In genomic region chr1:224266105-224266935, GRCh38 we compare ENCODE assay signal across 8 cellular contexts.
DNase-seq lines count a peak whose midpoint lies in the region; ATAC-seq and TF ChIP-seq lines count a peak whose summit lies in the region.
"Had no signal": no experiment of that assay in that cellular context is flagged by ENCODE, and none has a peak within 500 bp of the region (broad histone marks: within the 10 kb centered on the region; RNA-seq: fewer than 3 reads in every experiment).

No MANE protein-coding gene starts in this region.

- DNase-seq in GM13977 (ENCODE audit: low spot score) (peak; percentile 23), left kidney (ENCODE audit: low read depth, low spot score) (peak; percentile 47), middle frontal gyrus (ENCODE audit: extremely low spot score, low spot score) (no peak), NCI-H2196 (lab: John Stamatoyannopoulos, UW; ENCODE audit: unreplicated experiment) (no peak), COR-L47 (lab: John Stamatoyannopoulos, UW) (no peak)
- DNase-seq: NCI-H748 treated with DMSO at 0.1 percent for 48 hours had no signal

- in situ Hi-C loops in GM13977 (cut with MboI; ENCODE audit: low pct_unique_long_range_greater_than_20kb, low sequenced_read_pairs, unreplicated experiment) = no loop called here

- TF ChIP-seq CTCF in GM13977 (IDR thresholded peaks at IDR 0.05; ENCODE audit: extremely low read depth, insufficient read depth, missing control alignments) = no peak

- ATAC-seq in GM21447 (IDR thresholded peaks at IDR 0.05; ENCODE audit: unreplicated experiment) (peak; percentile 90), HG03558 (IDR thresholded peaks at IDR 0.05; ENCODE audit: extremely low read depth, unreplicated experiment) (peak; percentile 55)

Comparison
In these comparisons a context has a peak if more than half of its experiments do, and no peak if none do; other contexts are left out.
1. DNase-seq: peak in GM13977 (single experiment) and left kidney (single experiment); none in middle frontal gyrus (single experiment), NCI-H2196 (single experiment) and COR-L47 (single experiment).